ENCODE assay signal across 22 cellular contexts in genomic region chr6:141472550-141472949, GRCh38.
"Had no signal": no experiment of that assay in that cellular context is flagged by ENCODE, and none has a peak within 500 bp of the region (broad histone marks: within the 10 kb centered on the region; RNA-seq: fewer than 3 reads in every experiment).

No MANE protein-coding gene starts in this region.

- H3K27ac ChIP-seq: PC-9 had no signal

- H2AFZ ChIP-seq: PC-9 had no signal

- H3K9me3 Mint-ChIP-seq: activated B cell treated with CpG ODN at 0.5 μM for 24 hours; activated naive CD4-positive, alpha-beta T cell treated with anti-CD3 and anti-CD28 coated beads for 36 hours; activated T-helper 17 cell treated with anti-CD3 and anti-CD28 coated beads, Interleukin-2, amount 50 U/mL, for 72 hours; central memory CD8-positive, alpha-beta T cell had no signal

- H3K4me3 ChIP-seq: MG63, PC-9 had no signal

- H3K4me2 ChIP-seq: PC-9 had no signal

- H3K27me3 Mint-ChIP-seq: activated B cell treated with CpG ODN at 0.5 μM for 24 hours; activated CD4-positive, alpha-beta memory T cell treated with anti-CD3 and anti-CD28 coated beads, Interleukin-2, amount 10 ng/mL, durations not matched to agents 7 days and 5 days; activated CD4-positive, alpha-beta T cell treated with anti-CD3 and anti-CD28 coated beads for 36 hours; activated naive CD8-positive, alpha-beta T cell; activated T-helper 17 cell treated with anti-CD3 and anti-CD28 coated beads, Interleukin-2, amount 50 U/mL, for 72 hours; brain; central memory CD8-positive, alpha-beta T cell; T-helper 17 cell had no signal

- H3K4me1 Mint-ChIP-seq: activated B cell treated with CpG ODN at 0.5 μM for 24 hours; activated CD4-positive, alpha-beta T cell treated with anti-CD3 and anti-CD28 coated beads for 36 hours; activated T-helper 17 cell treated with anti-CD3 and anti-CD28 coated beads, Interleukin-2, amount 50 U/mL, for 72 hours; T-helper 17 cell had no signal

- H3K36me3 Mint-ChIP-seq: activated naive CD8-positive, alpha-beta T cell; brain had no signal

- H3K27me3 ChIP-seq: MG63 had no signal

- H3K4me3 Mint-ChIP-seq: activated B cell treated with CpG ODN at 0.5 μM for 24 hours; activated CD4-positive, alpha-beta memory T cell treated with anti-CD3 and anti-CD28 coated beads, Interleukin-2, amount 10 ng/mL, durations not matched to agents 7 days and 5 days; activated CD4-positive, alpha-beta T cell treated with anti-CD3 and anti-CD28 coated beads for 36 hours; activated naive CD4-positive, alpha-beta T cell treated with anti-CD3 and anti-CD28 coated beads for 36 hours; activated naive CD8-positive, alpha-beta T cell; activated T-helper 17 cell treated with anti-CD3 and anti-CD28 coated beads, Interleukin-2, amount 50 U/mL, for 72 hours; brain; central memory CD8-positive, alpha-beta T cell had no signal

- DNase-seq: activated B cell treated with CpG ODN at 0.5 μM for 24 hours; activated CD4-positive, alpha-beta memory T cell treated with anti-CD3 and anti-CD28 coated beads, Interleukin-2, amount 10 ng/mL, durations not matched to agents 7 days and 5 days; activated CD4-positive, alpha-beta T cell treated with anti-CD3 and anti-CD28 coated beads for 36 hours; activated CD4-positive, alpha-beta T cell treated with anti-CD3 and anti-CD28 coated beads, Interleukin-2, amount 50 U/mL, for 1 hour; activated gamma-delta T cell; activated naive CD4-positive, alpha-beta T cell treated with anti-CD3 and anti-CD28 coated beads for 36 hours; activated T-cell treated with anti-CD3 and anti-CD28 coated beads for 4 hours; activated T-cell treated with anti-CD3 and anti-CD28 coated beads, Interleukin-2, amount 50 U/mL, for 48 hours; NCI-H1105; NCI-H1436 treated with DMSO at 0.1 percent for 48 hours; NCI-H187; NCI-H2081; NCI-H510A treated with DMSO at 0.1 percent for 48 hours; PC-9; SHP77 treated with DMSO at 0.1 percent for 48 hours; T-helper 17 cell; T-helper 9 cell had no signal

- ATAC-seq: activated CD4-positive, alpha-beta T cell treated with anti-CD3 and anti-CD28 coated beads for 36 hours; activated T-helper 17 cell treated with anti-CD3 and anti-CD28 coated beads, Interleukin-2, amount 50 U/mL, for 72 hours; T-helper 17 cell had no signal

- H3K27ac Mint-ChIP-seq: activated B cell treated with CpG ODN at 0.5 μM for 24 hours; activated CD4-positive, alpha-beta memory T cell treated with anti-CD3 and anti-CD28 coated beads, Interleukin-2, amount 10 ng/mL, durations not matched to agents 7 days and 5 days; activated CD4-positive, alpha-beta T cell treated with anti-CD3 and anti-CD28 coated beads for 36 hours; activated naive CD4-positive, alpha-beta T cell treated with anti-CD3 and anti-CD28 coated beads for 36 hours; activated naive CD8-positive, alpha-beta T cell; activated T-helper 17 cell treated with anti-CD3 and anti-CD28 coated beads, Interleukin-2, amount 50 U/mL, for 72 hours; T-helper 17 cell had no signal
